ENCODE assay signal across 8 cellular contexts in the genomic region with DNA sequence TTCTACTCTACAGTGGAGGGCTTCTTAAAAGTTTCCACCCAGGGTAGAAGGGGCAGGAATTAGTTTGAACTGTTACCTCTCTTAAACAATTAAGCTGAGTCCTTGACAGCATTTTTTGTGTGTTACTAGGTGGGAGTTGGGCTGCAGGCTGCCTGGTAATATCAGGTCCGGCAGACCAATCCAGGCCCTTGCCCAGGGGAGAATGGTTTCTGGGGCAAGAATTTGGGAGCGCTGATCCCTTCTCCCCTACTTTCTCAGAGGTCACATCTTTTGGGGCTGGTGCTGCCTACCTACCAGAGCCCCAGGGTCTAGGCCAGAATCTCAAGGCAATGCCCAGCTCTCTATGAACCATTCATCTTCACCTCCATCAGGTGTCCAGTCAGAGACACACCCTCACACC. TPM values are rescaled to one million over a fixed set of nuclear protein-coding genes. Genes with fewer than 3 reads are reported as not detected.
A peak's percentile ranks its signal among the peaks of the same experiment; 100 is the strongest.
DNase-seq lines count a peak whose midpoint lies in the region; ATAC-seq and TF ChIP-seq lines count a peak whose summit lies in the region.

No MANE protein-coding gene starts in this region.

- no peak for ATAC-seq in central memory CD8-positive, alpha-beta T cell (replicated peaks; ENCODE audit: extremely low read depth, poor library complexity, severe bottlenecking)
- ATAC-seq in GM18873 (IDR thresholded peaks at IDR 0.05; ENCODE audit: low FRiP score, unreplicated experiment), result no peak
- no peak for ATAC-seq in GM19328 (IDR thresholded peaks at IDR 0.05; ENCODE audit: unreplicated experiment)

- H3K27me3 Mint-ChIP-seq in IgD-negative memory B cell, result no peaks in the 10 kb centered on the region
- no peaks in the 10 kb centered on the region for H3K27me3 Mint-ChIP-seq in central memory CD8-positive, alpha-beta T cell

- peak overlapping the region; percentile 95 to 96 (median 96) for H3K4me3 Mint-ChIP-seq in IgD-negative memory B cell
- H3K4me3 Mint-ChIP-seq in central memory CD8-positive, alpha-beta T cell, result peak overlapping the region; percentile 98

- H3K9ac ChIP-seq in muscle layer of colon (ENCODE audit: low read length), result peak overlapping the region; percentile 83

- peak overlapping the region; percentile 41 to 83 (median 76) for H3K27ac Mint-ChIP-seq in IgD-negative memory B cell
- peak overlapping the region; percentile 96 for H3K27ac Mint-ChIP-seq in central memory CD8-positive, alpha-beta T cell (ENCODE audit: low read depth)

- POLR2A ChIA-PET in AG04450 (lab: Yijun Ruan, JAX), result no interaction called here

- H3K4me3 ChIP-seq in AG04450 (ENCODE audit: low read depth, low read length) (peak overlapping the region; percentile 96), muscle layer of colon (ENCODE audit: low read depth in 1 of 2, low read length in 2 of 2) (peak overlapping the region in 1 of 2 donors; percentile 87)

- no peaks in the 10 kb centered on the region; the same call in 1 of the 2 replicates for H3K9me3 ChIP-seq in AG04450 (ENCODE audit: control insufficient read depth, insufficient read depth, low read length)
- H3K9me3 ChIP-seq in muscle layer of colon (ENCODE audit: low read length), result no peaks in the 10 kb centered on the region

- H3K27me3 ChIP-seq in AG04450 (ENCODE audit: control insufficient read depth, insufficient read depth, low read length), result no peaks in the 10 kb centered on the region
- H3K27me3 ChIP-seq in muscle layer of colon (ENCODE audit: control insufficient read depth in 1 of 2, insufficient read depth in 2 of 2, low read length in 2 of 2), result no peaks in the 10 kb centered on the region

- CTCF ChIA-PET in AG04450 (lab: Charles Lee), result no interaction called here

- no peak overlapping the region for H3K27ac ChIP-seq in AG04450 (ENCODE audit: low read depth, low read length)
- H3K27ac ChIP-seq in muscle layer of colon (ENCODE audit: low read depth, low read length), result peak overlapping the region; percentile 94

- DNase-seq in AG04450 (ENCODE audit: low read depth, low spot score) (no peak), mucosa of gallbladder (ENCODE audit: low spot score) (no peak), epidermal melanocyte (ENCODE audit: insufficient read length, low spot score) (no peak)
- no peak for DNase-seq in central memory CD8-positive, alpha-beta T cell (ENCODE audit: low spot score in 2 of 2)

- H3K9me3 Mint-ChIP-seq in IgD-negative memory B cell, result no peaks in the 10 kb centered on the region
- no peaks in the 10 kb centered on the region for H3K9me3 Mint-ChIP-seq in central memory CD8-positive, alpha-beta T cell

- H3K36me3 ChIP-seq in muscle layer of colon (ENCODE audit: insufficient read depth, low read length), result peaks cover 16% of the 10 kb centered on the region

- H3K4me1 ChIP-seq in muscle layer of colon (ENCODE audit: insufficient read depth, low read length), result peaks cover 30% of the 10 kb centered on the region

- H3K36me3 Mint-ChIP-seq in IgD-negative memory B cell, result no peaks in the 10 kb centered on the region
- peaks cover 16% of the 10 kb centered on the region for H3K36me3 Mint-ChIP-seq in central memory CD8-positive, alpha-beta T cell (ENCODE audit: insufficient read depth)

- no peak for TF ChIP-seq CTCF in AG04450 (IDR thresholded peaks at IDR 0.05; ENCODE audit: low read depth, low read length)

- peaks cover 16 to 26% (median 17%) of the 10 kb centered on the region in 3 donors for H3K4me1 Mint-ChIP-seq in IgD-negative memory B cell
- H3K4me1 Mint-ChIP-seq in central memory CD8-positive, alpha-beta T cell, result peaks cover 38% of the 10 kb centered on the region

RNA-seq across cellular contexts. Expression of a gene that starts 1.6 kb away (rescaled TPM):
- polyA plus RNA-seq in AG04450 (2011; rRNA removed) (14.1 and 18.5 TPM in 2 replicates), IgD-negative memory B cell (14.2 TPM)
- polyA minus RNA-seq in AG04450 (2011; rRNA and poly(A)+ RNA removed), result 31.1 and 37.4 TPM in 2 replicates
- total RNA-seq in mucosa of gallbladder, result 20.8 TPM

RNA-seq across cellular contexts. Expression of a gene that starts 14.2 kb away (rescaled TPM):
- polyA plus RNA-seq in AG04450 (2011; rRNA removed), result 95.7 and 106 TPM in 2 replicates
- 163 and 199 TPM in 2 replicates for polyA minus RNA-seq in AG04450 (2011; rRNA and poly(A)+ RNA removed)
- 24.8 TPM for polyA plus RNA-seq in IgD-negative memory B cell
- 77.8 TPM for total RNA-seq in mucosa of gallbladder

RNA-seq across cellular contexts. Expression of a gene that starts 17.8 kb away (rescaled TPM):
- 60.9 and 80.8 TPM in 2 replicates for polyA plus RNA-seq in AG04450 (2011; rRNA removed)
- polyA minus RNA-seq in AG04450 (2011; rRNA and poly(A)+ RNA removed), result 46.1 and 47.3 TPM in 2 replicates
- 56.9 TPM for polyA plus RNA-seq in IgD-negative memory B cell
- 37.8 TPM for total RNA-seq in mucosa of gallbladder
